In the genomic region with DNA sequence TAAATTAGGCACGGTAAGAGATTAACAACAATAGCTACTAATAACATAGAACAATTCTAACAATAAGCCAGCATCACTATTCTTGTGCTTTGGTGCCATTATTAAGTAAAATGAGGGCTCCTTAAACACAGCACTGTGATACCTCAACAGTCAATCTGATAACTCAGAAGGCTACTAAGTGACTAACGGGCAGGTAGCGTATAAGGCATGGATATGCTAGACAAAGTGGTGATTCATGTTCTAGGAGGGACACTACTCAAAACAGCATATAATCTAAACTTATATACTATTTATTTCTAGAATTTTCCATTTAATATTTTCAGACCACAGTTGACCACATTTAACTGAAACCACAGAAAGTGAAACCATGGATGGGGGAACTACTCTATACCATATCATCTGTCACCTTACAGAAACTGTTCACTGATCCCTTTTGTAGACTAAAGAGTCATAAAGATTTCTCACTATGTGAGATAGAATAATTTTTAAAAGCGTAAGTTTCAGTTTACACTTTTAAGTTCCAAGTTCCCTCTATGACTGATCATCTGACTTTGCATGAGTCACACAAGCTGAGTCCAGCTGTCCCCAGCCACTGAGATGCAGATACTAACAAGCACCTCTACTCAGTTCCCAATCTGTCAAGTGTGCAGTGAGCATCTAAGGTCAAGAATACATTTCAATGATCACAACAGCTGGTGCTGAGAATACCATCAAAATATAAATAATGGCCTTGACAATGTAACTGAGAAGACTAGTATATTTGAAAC, we compare ENCODE assay signal across 8 cellular contexts.
DNase-seq lines count a peak whose midpoint lies in the region; ATAC-seq and TF ChIP-seq lines count a peak whose summit lies in the region.
"Not testable (repeated sequence)": the region's sequence is repeated elsewhere in the genome, so short reads cannot be mapped to it uniquely, and the experiment has no call there.

No MANE protein-coding gene starts in this region.

- not testable (repeated sequence) for H3K36me3 ChIP-seq in RWPE2 (ENCODE audit: low read depth)

- not testable (repeated sequence) for H3K4me1 Mint-ChIP-seq in stimulated activated effector memory CD8-positive, alpha-beta T cell treated with anti-CD3 and anti-CD28 coated beads, Interleukin-12 subunit alpha, Interleukin-12 subunit beta, amount 100 ng/mL, for 72 hours

- not testable (repeated sequence) for H3K9me3 Mint-ChIP-seq in stimulated activated effector memory CD8-positive, alpha-beta T cell treated with anti-CD3 and anti-CD28 coated beads, Interleukin-12 subunit alpha, Interleukin-12 subunit beta, amount 100 ng/mL, for 72 hours

- H3K27me3 ChIP-seq in RWPE2 (ENCODE audit: insufficient read depth, poor library complexity, severe bottlenecking): not testable (repeated sequence)

- H3K4me3 Mint-ChIP-seq in stimulated activated effector memory CD8-positive, alpha-beta T cell treated with anti-CD3 and anti-CD28 coated beads, Interleukin-12 subunit alpha, Interleukin-12 subunit beta, amount 100 ng/mL, for 72 hours: not testable (repeated sequence)

- not testable (repeated sequence) for H3K4me1 ChIP-seq in RWPE2 (ENCODE audit: insufficient read depth, poor library complexity, severe bottlenecking)

- not testable (repeated sequence) for H3K27ac ChIP-seq in RWPE2 (ENCODE audit: poor library complexity, severe bottlenecking)

- TF ChIP-seq CTCF in RWPE2 (IDR thresholded peaks at IDR 0.05; ENCODE audit: poor library complexity, severe bottlenecking): not testable (repeated sequence)

- H3K9me3 ChIP-seq in RWPE2 (ENCODE audit: severe bottlenecking): not testable (repeated sequence)

- not testable (repeated sequence) for H3K27ac Mint-ChIP-seq in stimulated activated effector memory CD8-positive, alpha-beta T cell treated with anti-CD3 and anti-CD28 coated beads, Interleukin-12 subunit alpha, Interleukin-12 subunit beta, amount 100 ng/mL, for 72 hours

- DNase-seq in RWPE2 (ENCODE audit: low spot score); stimulated activated effector memory CD8-positive, alpha-beta T cell treated with anti-CD3 and anti-CD28 coated beads, Interleukin-12 subunit alpha, Interleukin-12 subunit beta, amount 100 ng/mL, for 72 hours (ENCODE audit: low spot score in 2 of 2): not testable (repeated sequence)

- ATAC-seq in GM18519 (IDR thresholded peaks at IDR 0.05; ENCODE audit: low FRiP score, unreplicated experiment): peak; percentile 94
- ATAC-seq in GM19351 (IDR thresholded peaks at IDR 0.05; ENCODE audit: unreplicated experiment): peak; percentile 94
- peak; percentile 93 for ATAC-seq in GM21515 (IDR thresholded peaks at IDR 0.05; ENCODE audit: unreplicated experiment)
- ATAC-seq in HG02678 (IDR thresholded peaks at IDR 0.05; ENCODE audit: unreplicated experiment): peak; percentile 98
- ATAC-seq in HG03045 (IDR thresholded peaks at IDR 0.05; ENCODE audit: unreplicated experiment): peak; percentile 99
- peak; percentile 98 for ATAC-seq in HG03378 (IDR thresholded peaks at IDR 0.05; ENCODE audit: unreplicated experiment)
- ATAC-seq in RWPE2 (ENCODE audit: low read depth): peak; percentile 23; the same call in 1 of the 3 replicates
- ATAC-seq in stimulated activated effector memory CD8-positive, alpha-beta T cell treated with anti-CD3 and anti-CD28 coated beads, Interleukin-12 subunit alpha, Interleukin-12 subunit beta, amount 100 ng/mL, for 72 hours: peak; percentile 90

- not testable (repeated sequence) for H3K36me3 Mint-ChIP-seq in stimulated activated effector memory CD8-positive, alpha-beta T cell treated with anti-CD3 and anti-CD28 coated beads, Interleukin-12 subunit alpha, Interleukin-12 subunit beta, amount 100 ng/mL, for 72 hours

- H3K4me3 ChIP-seq in RWPE2 (ENCODE audit: severe bottlenecking): not testable (repeated sequence)

Comparison
In these comparisons a context has a peak if more than half of its experiments do, and no peak if none do; other contexts are left out.
1. ATAC-seq: peak in every context shown above with its lines; median percentile 99 in HG03045; 98 in HG02678; 98 in HG03378; 94 in GM18519; 94 in GM19351; 93 in GM21515; 90 in stimulated activated effector memory CD8-positive, alpha-beta T cell treated with anti-CD3 and anti-CD28 coated beads, Interleukin-12 subunit alpha, Interleukin-12 subunit beta, amount 100 ng/mL, for 72 hours; 23 in RWPE2.